Comparison of ENCODE assay signal across 1 cellular context in the genomic region with DNA sequence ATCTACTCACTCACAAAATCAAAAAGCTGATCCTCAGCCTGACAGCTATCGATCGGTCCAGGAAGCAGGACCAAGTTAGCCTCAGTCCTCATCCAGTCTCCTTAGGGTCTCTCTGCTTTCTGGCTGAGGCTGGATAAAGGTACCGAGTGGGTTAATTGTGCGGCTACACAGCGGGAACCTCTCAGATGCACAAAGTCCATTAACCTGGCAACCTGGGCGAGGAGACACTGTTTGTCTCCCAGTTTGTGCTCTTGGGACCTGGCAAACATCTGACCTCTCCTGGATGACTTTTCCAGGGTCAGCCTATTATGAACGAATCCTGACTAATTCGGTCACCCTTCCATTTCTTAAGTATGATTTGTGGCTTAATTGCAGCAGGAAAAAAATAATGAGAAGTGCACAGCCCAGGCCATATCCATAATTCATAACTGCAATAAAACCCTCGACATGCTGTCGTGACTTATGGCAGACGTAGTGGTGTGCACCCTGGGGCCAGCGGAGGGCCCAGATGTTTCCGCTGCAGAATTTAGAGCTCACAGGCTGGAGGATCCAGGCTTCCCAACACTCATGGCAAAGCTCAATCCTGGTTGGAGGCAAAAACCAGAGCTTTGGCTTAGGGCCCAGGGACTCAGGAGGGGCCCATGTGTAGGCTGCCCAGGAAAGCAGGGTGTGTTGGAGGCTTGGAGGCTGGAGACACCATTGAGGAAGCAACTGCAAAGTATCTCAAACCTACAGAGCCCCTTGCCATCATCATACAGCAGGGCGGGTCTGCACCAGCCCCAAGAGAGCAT.
TF ChIP-seq lines count a peak whose summit lies in the region.

No MANE protein-coding gene starts in this region.

TF ChIP-seq in HepG2, 621 proteins besides CTCF, POLR2A, EP300 and RAD21 (continued from another document and continues in another):
- peak; percentile 60 for TF ChIP-seq ZNF609 (CRISPR knock-in tag; IDR thresholded peaks at IDR 0.05; ENCODE audit: borderline replicate concordance)
- TF ChIP-seq, protein P1, sequence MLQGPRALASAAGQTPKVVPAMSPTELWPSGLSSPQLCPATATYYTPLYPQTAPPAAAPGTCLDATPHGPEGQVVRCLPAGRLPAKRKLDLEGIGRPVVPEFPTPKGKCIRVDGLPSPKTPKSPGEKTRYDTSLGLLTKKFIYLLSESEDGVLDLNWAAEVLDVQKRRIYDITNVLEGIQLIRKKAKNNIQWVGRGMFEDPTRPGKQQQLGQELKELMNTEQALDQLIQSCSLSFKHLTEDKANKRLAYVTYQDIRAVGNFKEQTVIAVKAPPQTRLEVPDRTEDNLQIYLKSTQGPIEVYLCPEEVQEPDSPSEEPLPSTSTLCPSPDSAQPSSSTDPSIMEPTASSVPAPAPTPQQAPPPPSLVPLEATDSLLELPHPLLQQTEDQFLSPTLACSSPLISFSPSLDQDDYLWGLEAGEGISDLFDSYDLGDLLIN (CRISPR knock-in tag; IDR thresholded peaks at IDR 0.05; ENCODE audit: borderline replicate concordance) = no peak
- no peak for TF ChIP-seq PATZ1 (CRISPR knock-in tag; IDR thresholded peaks at IDR 0.05)
- TF ChIP-seq ZNF251 (CRISPR knock-in tag; IDR thresholded peaks at IDR 0.05) = no peak
- TF ChIP-seq BRCA1 (CRISPR knock-in tag; IDR thresholded peaks at IDR 0.05) = no peak
- no peak for TF ChIP-seq ZNF619 (CRISPR knock-in tag; IDR thresholded peaks at IDR 0.05)
- TF ChIP-seq ZNF580 (CRISPR knock-in tag; IDR thresholded peaks at IDR 0.05; ENCODE audit: borderline replicate concordance, low read depth) = no peak
- TF ChIP-seq ZNF510 (CRISPR knock-in tag; IDR thresholded peaks at IDR 0.05; ENCODE audit: low read depth) = no peak
- TF ChIP-seq ZNF670 (CRISPR knock-in tag; IDR thresholded peaks at IDR 0.05; ENCODE audit: borderline replicate concordance) = no peak
- TF ChIP-seq BATF2 (CRISPR knock-in tag; IDR thresholded peaks at IDR 0.05) = no peak
- TF ChIP-seq TFDP2 (CRISPR knock-in tag; IDR thresholded peaks at IDR 0.05) = 0 out of 2 replicates have a peak, but pooled peaks have one; percentile 18
- TF ChIP-seq ZNF431 (CRISPR knock-in tag; IDR thresholded peaks at IDR 0.05; ENCODE audit: borderline replicate concordance, low read depth) = no peak; the same call in 1 of the 2 replicates
- TF ChIP-seq, protein P2, sequence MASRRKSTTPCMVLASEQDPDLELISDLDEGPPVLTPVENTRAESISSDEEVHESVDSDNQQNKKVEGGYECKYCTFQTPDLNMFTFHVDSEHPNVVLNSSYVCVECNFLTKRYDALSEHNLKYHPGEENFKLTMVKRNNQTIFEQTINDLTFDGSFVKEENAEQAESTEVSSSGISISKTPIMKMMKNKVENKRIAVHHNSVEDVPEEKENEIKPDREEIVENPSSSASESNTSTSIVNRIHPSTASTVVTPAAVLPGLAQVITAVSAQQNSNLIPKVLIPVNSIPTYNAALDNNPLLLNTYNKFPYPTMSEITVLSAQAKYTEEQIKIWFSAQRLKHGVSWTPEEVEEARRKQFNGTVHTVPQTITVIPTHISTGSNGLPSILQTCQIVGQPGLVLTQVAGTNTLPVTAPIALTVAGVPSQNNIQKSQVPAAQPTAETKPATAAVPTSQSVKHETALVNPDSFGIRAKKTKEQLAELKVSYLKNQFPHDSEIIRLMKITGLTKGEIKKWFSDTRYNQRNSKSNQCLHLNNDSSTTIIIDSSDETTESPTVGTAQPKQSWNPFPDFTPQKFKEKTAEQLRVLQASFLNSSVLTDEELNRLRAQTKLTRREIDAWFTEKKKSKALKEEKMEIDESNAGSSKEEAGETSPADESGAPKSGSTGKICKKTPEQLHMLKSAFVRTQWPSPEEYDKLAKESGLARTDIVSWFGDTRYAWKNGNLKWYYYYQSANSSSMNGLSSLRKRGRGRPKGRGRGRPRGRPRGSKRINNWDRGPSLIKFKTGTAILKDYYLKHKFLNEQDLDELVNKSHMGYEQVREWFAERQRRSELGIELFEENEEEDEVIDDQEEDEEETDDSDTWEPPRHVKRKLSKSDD (CRISPR knock-in tag; IDR thresholded peaks at IDR 0.05; ENCODE audit: low read depth) = no peak
- peak; percentile 42; the same call in 1 of the 2 replicates for TF ChIP-seq E2F1 (CRISPR knock-in tag; IDR thresholded peaks at IDR 0.05)
- TF ChIP-seq SMARCC2 (IDR thresholded peaks at IDR 0.05) = no peak
- no peak for TF ChIP-seq SP2 (CRISPR knock-in tag; IDR thresholded peaks at IDR 0.05)
- TF ChIP-seq YY1 (IDR thresholded peaks at IDR 0.05; ENCODE audit: insufficient read depth, insufficient replicate concordance, low read depth, low read length) = no peak
- TF ChIP-seq ATAD3A (CRISPR knock-in tag; IDR thresholded peaks at IDR 0.05) = no peak
- no peak for TF ChIP-seq HNRNPLL (IDR thresholded peaks at IDR 0.05; ENCODE audit: low read depth, low read length, poor library complexity, severe bottlenecking)
- TF ChIP-seq HNRNPUL1 (IDR thresholded peaks at IDR 0.05; ENCODE audit: low read depth, low read length) = no peak
- TF ChIP-seq TIGD3 (CRISPR knock-in tag; IDR thresholded peaks at IDR 0.05; ENCODE audit: borderline replicate concordance) = no peak
- TF ChIP-seq MEIS1 (CRISPR knock-in tag; IDR thresholded peaks at IDR 0.05; ENCODE audit: borderline replicate concordance) = no peak
- no peak for TF ChIP-seq DZIP1 (CRISPR knock-in tag; IDR thresholded peaks at IDR 0.05)
- TF ChIP-seq, protein P3, sequence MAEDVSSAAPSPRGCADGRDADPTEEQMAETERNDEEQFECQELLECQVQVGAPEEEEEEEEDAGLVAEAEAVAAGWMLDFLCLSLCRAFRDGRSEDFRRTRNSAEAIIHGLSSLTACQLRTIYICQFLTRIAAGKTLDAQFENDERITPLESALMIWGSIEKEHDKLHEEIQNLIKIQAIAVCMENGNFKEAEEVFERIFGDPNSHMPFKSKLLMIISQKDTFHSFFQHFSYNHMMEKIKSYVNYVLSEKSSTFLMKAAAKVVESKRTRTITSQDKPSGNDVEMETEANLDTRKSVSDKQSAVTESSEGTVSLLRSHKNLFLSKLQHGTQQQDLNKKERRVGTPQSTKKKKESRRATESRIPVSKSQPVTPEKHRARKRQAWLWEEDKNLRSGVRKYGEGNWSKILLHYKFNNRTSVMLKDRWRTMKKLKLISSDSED (CRISPR knock-in tag; IDR thresholded peaks at IDR 0.05) = no peak
- TF ChIP-seq MATR3 (CRISPR knock-in tag; IDR thresholded peaks at IDR 0.05) = no peak
- no peak for TF ChIP-seq SP140L (CRISPR knock-in tag; IDR thresholded peaks at IDR 0.05; ENCODE audit: borderline replicate concordance)
